22 cellular contexts compared by ENCODE assay signal in genomic region chr7:154859747-154860620, GRCh38.
"Had no signal": no experiment of that assay in that cellular context is flagged by ENCODE, and none has a peak within 500 bp of the region (broad histone marks: within the 10 kb centered on the region; RNA-seq: fewer than 3 reads in every experiment).

No MANE protein-coding gene starts in this region.

- ATAC-seq: activated CD8-positive, alpha-beta T cell treated with anti-CD3 and anti-CD28 coated beads for 36 hours; activated naive CD8-positive, alpha-beta T cell treated with anti-CD3 and anti-CD28 coated beads, Interleukin-2, amount 50 U/mL, for 24 hours; activated T-cell treated with anti-CD3 and anti-CD28 coated beads, Interleukin-2, amount 50 U/mL, for 72 hours; body of pancreas; T-helper 17 cell had no signal

- DNase-seq: activated CD4-positive, alpha-beta T cell treated with anti-CD3 and anti-CD28 coated beads, Interleukin-2, amount 50 U/mL, for 1 hour; activated CD4-positive, CD25-positive, alpha-beta regulatory T cell; activated CD8-positive, alpha-beta memory T cell treated with anti-CD3 and anti-CD28 coated beads, Interleukin-2, amount 50 U/mL, for 4 hours; activated CD8-positive, alpha-beta T cell treated with anti-CD3 and anti-CD28 coated beads for 36 hours; activated naive CD4-positive, alpha-beta T cell; activated naive CD8-positive, alpha-beta T cell treated with anti-CD3 and anti-CD28 coated beads, Interleukin-2, amount 50 U/mL, for 24 hours; activated T-cell treated with anti-CD3 and anti-CD28 coated beads, Interleukin-2, amount 50 U/mL, for 72 hours; amniotic stem cell; body of pancreas; NCI-H1105; NCI-H1436; NCI-H1694 treated with DMSO at 0.1 percent for 48 hours; NCI-H2081; NCI-H446; NCI-H524; SHP77; T-helper 17 cell; T-helper 9 cell had no signal

- H3K9ac ChIP-seq: KMS-11 had no signal

- H3K4me1 ChIP-seq: ascending aorta, body of pancreas, Peyer's patch, SJSA1 had no signal

- H3K4me2 ChIP-seq: KMS-11 had no signal

- H3K27ac ChIP-seq: ascending aorta, body of pancreas, KMS-11, Peyer's patch, SJSA1 had no signal

- H3K27me3 ChIP-seq: ascending aorta, body of pancreas, Peyer's patch, SJSA1 had no signal

- H3K36me3 ChIP-seq: ascending aorta, Peyer's patch, SJSA1 had no signal

- H3K9me3 ChIP-seq: ascending aorta, body of pancreas, Peyer's patch, SJSA1 had no signal

- H3K4me3 ChIP-seq: ascending aorta, body of pancreas, Peyer's patch, SJSA1 had no signal
